8 cellular contexts compared by ENCODE assay signal in genomic region chr21:33239559-33240127, GRCh38. TPM values are rescaled to one million over a fixed set of nuclear protein-coding genes. Genes with fewer than 3 reads are reported as not detected.
DNase-seq lines count a peak whose midpoint lies in the region; ATAC-seq and TF ChIP-seq lines count a peak whose summit lies in the region.
"Not testable (repeated sequence)": the region's sequence is repeated elsewhere in the genome, so short reads cannot be mapped to it uniquely, and the experiment has no call there.

No MANE protein-coding gene starts in this region.

- DNase-seq in CD14-positive monocyte (ENCODE audit: low spot score); Karpas-422; T-helper 17 cell; endothelial cell (ENCODE audit: low spot score); stimulated activated effector memory CD8-positive, alpha-beta T cell treated with anti-CD3 and anti-CD28 coated beads, Interleukin-12 subunit alpha, Interleukin-12 subunit beta, amount 100 ng/mL, for 72 hours (ENCODE audit: low spot score in 2 of 2): not testable (repeated sequence)
- DNase-seq in activated CD8-positive, alpha-beta memory T cell treated with anti-CD3 and anti-CD28 coated beads, Interleukin-2, amount 10 ng/mL, durations not matched to agents 7 days and 5 days = peak; percentile 39

- H3K4me1 Mint-ChIP-seq in CD14-positive monocyte (peaks cover 60% of the 10 kb centered on the region), T-helper 17 cell (peaks cover 63% of the 10 kb centered on the region), endothelial cell (ENCODE audit: unreplicated experiment) (peaks cover 10% of the 10 kb centered on the region)
- H3K4me1 Mint-ChIP-seq in activated CD8-positive, alpha-beta memory T cell treated with anti-CD3 and anti-CD28 coated beads, Interleukin-2, amount 10 ng/mL, durations not matched to agents 7 days and 5 days = peaks cover 73% of the 10 kb centered on the region
- peaks cover 83% of the 10 kb centered on the region for H3K4me1 Mint-ChIP-seq in activated naive CD8-positive, alpha-beta T cell (ENCODE audit: low read depth)
- H3K4me1 Mint-ChIP-seq in stimulated activated effector memory CD8-positive, alpha-beta T cell treated with anti-CD3 and anti-CD28 coated beads, Interleukin-12 subunit alpha, Interleukin-12 subunit beta, amount 100 ng/mL, for 72 hours = peaks cover 71% of the 10 kb centered on the region

- not testable (repeated sequence) for H2AFZ ChIP-seq in Karpas-422 (ENCODE audit: low read length)

- not testable (repeated sequence) for H4K20me1 ChIP-seq in Karpas-422 (ENCODE audit: insufficient read depth, low read depth, low read length)

- not testable (repeated sequence) for H3K27me3 Mint-ChIP-seq in CD14-positive monocyte (ENCODE audit: low read depth in 3 of 3); T-helper 17 cell; activated CD8-positive, alpha-beta memory T cell treated with anti-CD3 and anti-CD28 coated beads, Interleukin-2, amount 10 ng/mL, durations not matched to agents 7 days and 5 days; activated naive CD8-positive, alpha-beta T cell; endothelial cell (ENCODE audit: unreplicated experiment)

- H3K9me2 ChIP-seq in Karpas-422 (replicated peaks; ENCODE audit: insufficient read depth, low read length) = not testable (repeated sequence)

- not testable (repeated sequence) for H3K27me3 ChIP-seq in Karpas-422 (ENCODE audit: low read length)

- H3K4me1 ChIP-seq in Karpas-422 (ENCODE audit: low read length) = peaks cover 59% of the 10 kb centered on the region

- peak overlapping the region; percentile 83 for H3K4me2 ChIP-seq in Karpas-422 (ENCODE audit: low read depth, low read length, poor library complexity, severe bottlenecking)

- H3K36me3 ChIP-seq in Karpas-422 (ENCODE audit: insufficient read depth, low read length) = not testable (repeated sequence)

- not testable (repeated sequence) for H3K4me3 Mint-ChIP-seq in CD14-positive monocyte
- H3K4me3 Mint-ChIP-seq in T-helper 17 cell (peak overlapping the region; percentile 84), endothelial cell (ENCODE audit: unreplicated experiment) (peak overlapping the region; percentile 50)
- peak overlapping the region; percentile 45 for H3K4me3 Mint-ChIP-seq in activated CD8-positive, alpha-beta memory T cell treated with anti-CD3 and anti-CD28 coated beads, Interleukin-2, amount 10 ng/mL, durations not matched to agents 7 days and 5 days
- H3K4me3 Mint-ChIP-seq in activated naive CD8-positive, alpha-beta T cell = peak overlapping the region; percentile 48
- H3K4me3 Mint-ChIP-seq in stimulated activated effector memory CD8-positive, alpha-beta T cell treated with anti-CD3 and anti-CD28 coated beads, Interleukin-12 subunit alpha, Interleukin-12 subunit beta, amount 100 ng/mL, for 72 hours = peak overlapping the region; percentile 55

- H3K4me3 ChIP-seq in GM08714 (ENCODE audit: low read length) = peak overlapping the region; percentile 23; the same call in 1 of the 2 replicates
- not testable (repeated sequence) for H3K4me3 ChIP-seq in Karpas-422 (ENCODE audit: low read length)

- not testable (repeated sequence) for H3K9me3 ChIP-seq in Karpas-422 (ENCODE audit: low read length); T-helper 17 cell (ENCODE audit: control insufficient read depth, low read length, poor library complexity, severe bottlenecking)

- peak overlapping the region; percentile 66 for H3K9ac ChIP-seq in Karpas-422 (ENCODE audit: low read length)

- CTCF ChIA-PET in activated CD8-positive, alpha-beta memory T cell treated with anti-CD3 and anti-CD28 coated beads, Interleukin-2, amount 10 ng/mL, durations not matched to agents 7 days and 5 days (lab: Charles Lee) = interaction anchor here (1.2 to 2.3 kb wide), 4 partner anchors 33 to 122 kb away, joined by 3 to 13 read pairs (median 6); partner anchors contain the start of gene IFNAR1

- not testable (repeated sequence) for ATAC-seq in T-helper 17 cell; activated CD8-positive, alpha-beta memory T cell treated with anti-CD3 and anti-CD28 coated beads, Interleukin-2, amount 10 ng/mL, durations not matched to agents 7 days and 5 days; stimulated activated effector memory CD8-positive, alpha-beta T cell treated with anti-CD3 and anti-CD28 coated beads, Interleukin-12 subunit alpha, Interleukin-12 subunit beta, amount 100 ng/mL, for 72 hours

- H3K27ac Mint-ChIP-seq in CD14-positive monocyte = peak overlapping the region in 5 of 7 donors; percentile 52 to 91 (median 68)
- peak overlapping the region; percentile 97 for H3K27ac Mint-ChIP-seq in T-helper 17 cell
- peak overlapping the region; percentile 90 for H3K27ac Mint-ChIP-seq in activated CD8-positive, alpha-beta memory T cell treated with anti-CD3 and anti-CD28 coated beads, Interleukin-2, amount 10 ng/mL, durations not matched to agents 7 days and 5 days
- H3K27ac Mint-ChIP-seq in activated naive CD8-positive, alpha-beta T cell = peak overlapping the region; percentile 87
- H3K27ac Mint-ChIP-seq in endothelial cell (ENCODE audit: unreplicated experiment) = not testable (repeated sequence)
- H3K27ac Mint-ChIP-seq in stimulated activated effector memory CD8-positive, alpha-beta T cell treated with anti-CD3 and anti-CD28 coated beads, Interleukin-12 subunit alpha, Interleukin-12 subunit beta, amount 100 ng/mL, for 72 hours = peak overlapping the region; percentile 77

- peaks cover 79% of the 10 kb centered on the region for H3K79me2 ChIP-seq in Karpas-422 (ENCODE audit: low read length)

- intact Hi-C loops in CD14-positive monocyte (cut with micrococcal nuclease) = not testable (repeated sequence)

- peak overlapping the region; percentile 93 for H3K27ac ChIP-seq in Karpas-422 (ENCODE audit: low read length)

- H3K9me3 Mint-ChIP-seq in CD14-positive monocyte; activated CD8-positive, alpha-beta memory T cell treated with anti-CD3 and anti-CD28 coated beads, Interleukin-2, amount 10 ng/mL, durations not matched to agents 7 days and 5 days (ENCODE audit: low read depth); activated naive CD8-positive, alpha-beta T cell (ENCODE audit: low read depth); endothelial cell (ENCODE audit: unreplicated experiment); stimulated activated effector memory CD8-positive, alpha-beta T cell treated with anti-CD3 and anti-CD28 coated beads, Interleukin-12 subunit alpha, Interleukin-12 subunit beta, amount 100 ng/mL, for 72 hours: not testable (repeated sequence)

- H3K36me3 Mint-ChIP-seq in CD14-positive monocyte (peaks cover 54 to 58% of the 10 kb centered on the region in 2 donors), endothelial cell (ENCODE audit: low read depth, unreplicated experiment) (peaks cover 53% of the 10 kb centered on the region)
- not testable (repeated sequence) for H3K36me3 Mint-ChIP-seq in T-helper 17 cell (ENCODE audit: low read depth)
- peaks cover 35% of the 10 kb centered on the region for H3K36me3 Mint-ChIP-seq in activated CD8-positive, alpha-beta memory T cell treated with anti-CD3 and anti-CD28 coated beads, Interleukin-2, amount 10 ng/mL, durations not matched to agents 7 days and 5 days
- H3K36me3 Mint-ChIP-seq in activated naive CD8-positive, alpha-beta T cell = peaks cover 13% of the 10 kb centered on the region
- H3K36me3 Mint-ChIP-seq in stimulated activated effector memory CD8-positive, alpha-beta T cell treated with anti-CD3 and anti-CD28 coated beads, Interleukin-12 subunit alpha, Interleukin-12 subunit beta, amount 100 ng/mL, for 72 hours = peaks cover 34% of the 10 kb centered on the region

- not testable (repeated sequence) for TF ChIP-seq CTCF in CD14-positive monocyte (IDR thresholded peaks at IDR 0.05); endothelial cell (IDR thresholded peaks at IDR 0.05; ENCODE audit: unreplicated experiment)

RNA-seq across cellular contexts. Expression of gene IFNAR2, which starts 9.9 kb away (rescaled TPM):
- polyA plus RNA-seq in CD14-positive monocyte = 10 to 100 TPM; 47.7 to 79.8 TPM
- total RNA-seq in Karpas-422 (2014; rRNA removed; shearing (Covaris generic); ENCODE audit: low replicate concordance) = 10.2 and 25.3 TPM in 2 replicates
- total RNA-seq in T-helper 17 cell = 10 to 100 TPM; 40.5 to 48.1 TPM
- 10 to 100 TPM; 45.8 to 54.9 TPM for total RNA-seq in activated CD8-positive, alpha-beta memory T cell treated with anti-CD3 and anti-CD28 coated beads, Interleukin-2, amount 10 ng/mL, durations not matched to agents 7 days and 5 days
- 21.3 TPM for total RNA-seq in endothelial cell (ENCODE audit: unreplicated experiment)

RNA-seq across cellular contexts. Expression of gene IL10RB, which starts 26.5 kb away (rescaled TPM):
- polyA plus RNA-seq in CD14-positive monocyte = 100 to 1,000 TPM; 212 to 225 TPM
- total RNA-seq in Karpas-422 (2014; rRNA removed; shearing (Covaris generic); ENCODE audit: low replicate concordance) = 48.8 and 67.0 TPM in 2 replicates
- total RNA-seq in T-helper 17 cell (10 to 100 TPM; 17.0 to 18.9 TPM), endothelial cell (ENCODE audit: unreplicated experiment) (13.0 TPM)
- 10 to 100 TPM; 30.9 to 34.9 TPM for total RNA-seq in activated CD8-positive, alpha-beta memory T cell treated with anti-CD3 and anti-CD28 coated beads, Interleukin-2, amount 10 ng/mL, durations not matched to agents 7 days and 5 days
